Comparison of ENCODE assay signal across 9 cellular contexts in the genomic region with DNA sequence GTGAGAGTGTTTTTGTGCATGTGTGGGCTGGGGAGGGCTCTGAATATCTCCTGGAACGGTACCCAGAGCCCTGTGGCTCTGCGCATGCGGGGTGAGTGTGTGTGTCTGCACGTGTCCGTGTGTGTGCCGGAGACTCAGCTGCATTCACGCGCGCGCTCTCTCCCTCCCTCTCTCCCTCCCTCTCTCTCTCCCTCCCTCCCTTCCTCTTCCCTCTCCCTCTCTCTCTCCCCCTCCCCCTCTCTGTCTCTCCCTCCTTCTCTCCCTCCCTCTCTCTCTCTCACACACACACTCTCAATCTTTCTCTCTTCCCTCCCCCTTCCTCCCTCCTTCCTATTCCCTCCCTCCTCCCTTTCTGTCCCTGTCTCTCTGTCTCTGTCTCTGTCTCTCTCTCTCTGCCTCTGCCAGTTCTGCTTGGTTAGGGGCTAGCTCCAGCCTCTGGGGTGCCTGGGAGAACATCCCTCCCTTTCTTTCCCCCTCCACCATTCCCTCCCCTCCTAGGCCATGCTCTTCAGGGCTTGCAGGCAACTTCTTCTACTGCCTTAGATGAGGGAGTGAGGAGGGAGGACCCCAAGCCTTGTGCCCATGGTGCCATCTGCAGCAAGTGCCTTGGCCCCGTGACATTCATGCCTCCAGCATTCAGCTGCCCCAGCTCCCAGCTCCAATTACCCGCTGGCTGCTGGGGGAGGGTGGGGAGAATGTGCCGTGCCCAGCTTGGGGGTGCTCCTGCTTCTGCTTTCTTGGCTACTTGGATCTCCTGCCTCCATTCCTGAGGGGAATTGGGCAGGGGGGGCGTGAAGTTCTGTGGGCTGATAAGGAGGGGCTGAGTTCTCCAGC. TPM values are rescaled to one million over a fixed set of nuclear protein-coding genes. Genes with fewer than 3 reads are reported as not detected.
A peak's percentile ranks its signal among the peaks of the same experiment; 100 is the strongest.
DNase-seq lines count a peak whose midpoint lies in the region; ATAC-seq and TF ChIP-seq lines count a peak whose summit lies in the region.
"Had no signal": no experiment of that assay in that cellular context is flagged by ENCODE, and none has a peak within 500 bp of the region (broad histone marks: within the 10 kb centered on the region; RNA-seq: fewer than 3 reads in every experiment).

No MANE protein-coding gene starts in this region.

- H3K4me1 ChIP-seq in BE2C: peaks cover 61% of the 10 kb centered on the region
- H3K4me1 ChIP-seq in HUES48 (ENCODE audit: control insufficient read depth, insufficient read depth, low read length): peaks cover 53% of the 10 kb centered on the region
- peaks cover 52 to 99% (median 95%) of the 10 kb centered on the region in 5 donors for H3K4me1 ChIP-seq in subcutaneous abdominal adipose tissue (ENCODE audit: control insufficient read depth in 5 of 5, insufficient read depth in 5 of 5, low read length in 5 of 5)

- H3K9me3 ChIP-seq in BE2C (no peaks in the 10 kb centered on the region), HUES48 (ENCODE audit: control insufficient read depth, insufficient read depth, low read length) (no peaks in the 10 kb centered on the region), subcutaneous abdominal adipose tissue (ENCODE audit: control insufficient read depth in 5 of 5, low read length in 5 of 5) (no peaks in the 10 kb centered on the region)
- H3K9me3 ChIP-seq: HAP-1 had no signal

- ATAC-seq in HG03175 (IDR thresholded peaks at IDR 0.05; ENCODE audit: unreplicated experiment): no peak

- no peak overlapping the region for H3K9ac ChIP-seq in HUES48 (ENCODE audit: low read depth, low read length)
- peak overlapping the region; percentile 55 to 81 (median 71) for H3K9ac ChIP-seq in subcutaneous abdominal adipose tissue (ENCODE audit: low read length in 5 of 5)

- H3K27me3 ChIP-seq in BE2C: no peaks in the 10 kb centered on the region
- peaks cover 2% of the 10 kb centered on the region; the same call in 1 of the 2 replicates for H3K27me3 ChIP-seq in HUES48 (ENCODE audit: control insufficient read depth, insufficient read depth, low read length)
- no peaks in the 10 kb centered on the region for H3K27me3 ChIP-seq in subcutaneous abdominal adipose tissue (ENCODE audit: control insufficient read depth in 5 of 5, insufficient read depth in 4 of 5, low read length in 5 of 5)

- no peak for TF ChIP-seq CTCF in BE2C (IDR thresholded peaks at IDR 0.05; ENCODE audit: low read depth, low read length)
- no peak for TF ChIP-seq CTCF in foreskin fibroblast (IDR thresholded peaks at IDR 0.05; ENCODE audit: low read depth, low read length)

- DNase-seq in BE2C (peak; percentile 85), foreskin fibroblast (peak; percentile 90 to 96), nucleus accumbens (lab: John Stamatoyannopoulos, UW) (peak; percentile 24 to 97 (median 91))
- DNase-seq in activated effector memory CD4-positive, alpha-beta T cell treated with Interleukin-2 at 50 U/mL for 16 hours: peak; percentile 65

- H3K36me3 ChIP-seq in BE2C (no peaks in the 10 kb centered on the region; the same call in 1 of the 2 replicates), HUES48 (ENCODE audit: control insufficient read depth, insufficient read depth, low read length) (no peaks in the 10 kb centered on the region), subcutaneous abdominal adipose tissue (ENCODE audit: control insufficient read depth in 5 of 5, insufficient read depth in 5 of 5, low read length in 5 of 5) (peaks cover 0 to 4% (median under 1%) of the 10 kb centered on the region in 5 donors)
- H3K36me3 ChIP-seq: HAP-1 had no signal

- H3K27ac ChIP-seq in HUES48 (ENCODE audit: low read depth, low read length): peak overlapping the region; percentile 29
- H3K27ac ChIP-seq in subcutaneous abdominal adipose tissue (ENCODE audit: low read depth, low read length): peak overlapping the region; percentile 91

- peak overlapping the region; percentile 49 for H3K4me3 ChIP-seq in BE2C (ENCODE audit: low read depth, low read length)
- peak overlapping the region; percentile 42 for H3K4me3 ChIP-seq in HUES48 (ENCODE audit: low read depth, low read length)
- peak overlapping the region; percentile 30 to 39 for H3K4me3 ChIP-seq in foreskin fibroblast (ENCODE audit: low read depth in 1 of 2, low read length in 2 of 2)
- H3K4me3 ChIP-seq in subcutaneous abdominal adipose tissue (ENCODE audit: low read depth in 1 of 5, low read length in 5 of 5): peak overlapping the region; percentile 54 to 76 (median 61)
- H3K4me3 ChIP-seq: HAP-1 had no signal

- 0 out of 2 replicates have a peak, but pooled peaks have one; percentile 24 for TF ChIP-seq POLR2A in Raji (IDR thresholded peaks at IDR 0.05; ENCODE audit: insufficient read depth, low read depth, low read length)

RNA-seq across cellular contexts. Expression of a gene that starts 6.4 kb away (rescaled TPM):
- 233 TPM for polyA plus RNA-seq in BE2C (2012; ENCODE audit: insufficient read depth, insufficient read length, low read depth)

RNA-seq across cellular contexts. Expression of a gene that starts 14.9 kb away (rescaled TPM):
- polyA plus RNA-seq in BE2C (2012; ENCODE audit: insufficient read depth, insufficient read length, low read depth): 173 TPM

RNA-seq across cellular contexts. Expression of a gene that starts 31.3 kb away (rescaled TPM):
- polyA plus RNA-seq in BE2C (2012; ENCODE audit: insufficient read depth, insufficient read length, low read depth): 24.5 TPM

RNA-seq across cellular contexts. Expression of a gene that starts 52.6 kb away (rescaled TPM):
- polyA plus RNA-seq in BE2C (2012; ENCODE audit: insufficient read depth, insufficient read length, low read depth): 119 TPM

RNA-seq across cellular contexts. Expression of a gene that starts 53.9 kb away (rescaled TPM):
- not detected for polyA plus RNA-seq in BE2C (2012; ENCODE audit: insufficient read depth, insufficient read length, low read depth)
